In the genomic region with DNA sequence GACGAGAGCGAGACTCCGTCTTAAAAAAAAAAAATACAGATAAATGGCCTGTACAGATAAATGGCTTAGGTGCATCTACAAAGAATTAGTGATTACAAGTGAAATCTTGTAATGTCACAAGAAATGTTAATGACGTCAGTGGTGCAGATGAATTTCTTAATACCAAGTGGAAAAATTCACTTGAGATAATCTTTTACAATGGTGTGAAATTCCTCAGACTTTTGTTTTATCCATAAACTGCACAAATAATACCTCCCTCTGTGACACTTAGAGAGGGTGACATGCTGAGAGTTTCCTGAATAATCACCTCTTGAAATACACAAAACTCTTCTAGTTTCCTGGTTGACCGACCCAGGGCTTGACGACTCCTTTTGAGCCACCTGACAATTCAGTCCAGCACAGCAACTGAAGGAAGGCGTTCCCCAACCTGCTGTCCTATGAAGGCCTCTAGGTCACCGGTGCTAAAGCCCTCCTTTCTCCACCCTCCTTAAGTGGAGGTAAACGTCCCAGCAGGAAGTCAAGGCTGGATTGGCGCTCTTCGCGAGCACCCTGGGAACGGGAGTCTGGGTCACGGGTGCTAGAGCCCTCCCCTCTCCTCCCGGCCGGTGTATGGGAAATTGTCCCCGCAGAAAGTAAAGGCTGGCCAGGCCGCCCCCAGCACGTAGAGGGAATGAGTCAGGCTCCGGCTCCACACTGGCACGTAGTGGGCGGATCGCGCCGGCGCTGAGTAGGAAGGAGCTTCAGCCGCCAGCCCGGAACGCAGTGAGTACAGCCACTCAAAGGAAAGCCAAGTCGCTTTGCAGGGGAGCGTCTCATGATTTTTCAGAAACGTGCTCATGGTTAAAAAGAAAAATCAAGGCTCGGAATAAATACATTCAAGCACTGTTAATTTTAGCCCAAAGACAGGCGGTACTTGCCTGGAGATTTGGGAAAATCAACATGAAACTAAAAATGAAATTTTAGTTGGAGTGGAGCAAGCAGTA, we compare ENCODE assay signal across 1 cellular context.
TF ChIP-seq lines count a peak whose summit lies in the region.

TMEM144 (plus strand) TSS at position 662 of the 983 bp plus-strand sequence. CDS start 2,182 bp downstream, outside the sequence.

TF ChIP-seq in HepG2, 621 proteins besides CTCF, POLR2A, EP300 and RAD21 (continued from another document and continues in another):
- TF ChIP-seq NRL (CRISPR knock-in tag; IDR thresholded peaks at IDR 0.05; ENCODE audit: borderline replicate concordance) (no peak), HNRNPL (IDR thresholded peaks at IDR 0.05; ENCODE audit: low read depth, low read length) (no peak), ZNF674 (CRISPR knock-in tag; IDR thresholded peaks at IDR 0.05; ENCODE audit: low read depth) (no peak), MYPOP (CRISPR knock-in tag; IDR thresholded peaks at IDR 0.05) (peak; percentile 65; the same call in 1 of the 2 replicates), ZNF263 (CRISPR knock-in tag; IDR thresholded peaks at IDR 0.05) (0 out of 2 replicates have a peak, but pooled peaks have one; percentile 36), ATM (IDR thresholded peaks at IDR 0.05; ENCODE audit: borderline replicate concordance) (no peak), SMAD1 (CRISPR knock-in tag; IDR thresholded peaks at IDR 0.05; ENCODE audit: borderline replicate concordance, low read depth) (no peak; the same call in 1 of the 2 replicates), AKAP8 (CRISPR knock-in tag; IDR thresholded peaks at IDR 0.05) (no peak), POGK (CRISPR knock-in tag; conservative IDR thresholded peaks at IDR 0.05) (no peak), ZNF605 (CRISPR knock-in tag; IDR thresholded peaks at IDR 0.05) (no peak), REPIN1 (CRISPR knock-in tag; IDR thresholded peaks at IDR 0.05; ENCODE audit: borderline replicate concordance, low read depth) (no peak), ZNF232 (CRISPR knock-in tag; IDR thresholded peaks at IDR 0.05; ENCODE audit: borderline replicate concordance) (no peak), ZNF574 (CRISPR knock-in tag; IDR thresholded peaks at IDR 0.05) (peak; percentile 52), ZEB1 (IDR thresholded peaks at IDR 0.05; ENCODE audit: insufficient replicate concordance, low read depth) (no peak), ZNF598 (CRISPR knock-in tag; IDR thresholded peaks at IDR 0.05; ENCODE audit: borderline replicate concordance) (no peak), ZBTB21 (CRISPR knock-in tag; IDR thresholded peaks at IDR 0.05) (no peak), MYNN (CRISPR knock-in tag; IDR thresholded peaks at IDR 0.05; ENCODE audit: low read depth) (no peak), SMYD3 (CRISPR knock-in tag; IDR thresholded peaks at IDR 0.05) (no peak), ZNF670 (CRISPR knock-in tag; IDR thresholded peaks at IDR 0.05; ENCODE audit: borderline replicate concordance) (0 out of 2 replicates have a peak, but pooled peaks have one; percentile 37), ZNF589 (CRISPR knock-in tag; conservative IDR thresholded peaks at IDR 0.05) (no peak), RBAK (CRISPR knock-in tag; IDR thresholded peaks at IDR 0.05) (no peak), PREB (CRISPR knock-in tag; IDR thresholded peaks at IDR 0.05) (no peak), SRY (CRISPR knock-in tag; IDR thresholded peaks at IDR 0.05) (no peak), ZNF724P (CRISPR knock-in tag; IDR thresholded peaks at IDR 0.05; ENCODE audit: borderline replicate concordance) (no peak), REL (CRISPR knock-in tag; conservative IDR thresholded peaks at IDR 0.05) (no peak), NR0B2 (CRISPR knock-in tag; IDR thresholded peaks at IDR 0.05) (no peak), ZNF512B (CRISPR knock-in tag; IDR thresholded peaks at IDR 0.05; ENCODE audit: borderline replicate concordance) (no peak), ZNF792 (CRISPR knock-in tag; IDR thresholded peaks at IDR 0.05) (peak; percentile 34; the same call in 1 of the 2 replicates), HNF4A (CRISPR knock-in tag; IDR thresholded peaks at IDR 0.05) (0 out of 2 replicates have a peak, but pooled peaks have one; percentile 8), MAFG (CRISPR knock-in tag; IDR thresholded peaks at IDR 0.05) (no peak)
- TF ChIP-seq, protein P1, sequence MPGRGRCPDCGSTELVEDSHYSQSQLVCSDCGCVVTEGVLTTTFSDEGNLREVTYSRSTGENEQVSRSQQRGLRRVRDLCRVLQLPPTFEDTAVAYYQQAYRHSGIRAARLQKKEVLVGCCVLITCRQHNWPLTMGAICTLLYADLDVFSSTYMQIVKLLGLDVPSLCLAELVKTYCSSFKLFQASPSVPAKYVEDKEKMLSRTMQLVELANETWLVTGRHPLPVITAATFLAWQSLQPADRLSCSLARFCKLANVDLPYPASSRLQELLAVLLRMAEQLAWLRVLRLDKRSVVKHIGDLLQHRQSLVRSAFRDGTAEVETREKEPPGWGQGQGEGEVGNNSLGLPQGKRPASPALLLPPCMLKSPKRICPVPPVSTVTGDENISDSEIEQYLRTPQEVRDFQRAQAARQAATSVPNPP (CRISPR knock-in tag; IDR thresholded peaks at IDR 0.05) = no peak
- TF ChIP-seq, protein P2, sequence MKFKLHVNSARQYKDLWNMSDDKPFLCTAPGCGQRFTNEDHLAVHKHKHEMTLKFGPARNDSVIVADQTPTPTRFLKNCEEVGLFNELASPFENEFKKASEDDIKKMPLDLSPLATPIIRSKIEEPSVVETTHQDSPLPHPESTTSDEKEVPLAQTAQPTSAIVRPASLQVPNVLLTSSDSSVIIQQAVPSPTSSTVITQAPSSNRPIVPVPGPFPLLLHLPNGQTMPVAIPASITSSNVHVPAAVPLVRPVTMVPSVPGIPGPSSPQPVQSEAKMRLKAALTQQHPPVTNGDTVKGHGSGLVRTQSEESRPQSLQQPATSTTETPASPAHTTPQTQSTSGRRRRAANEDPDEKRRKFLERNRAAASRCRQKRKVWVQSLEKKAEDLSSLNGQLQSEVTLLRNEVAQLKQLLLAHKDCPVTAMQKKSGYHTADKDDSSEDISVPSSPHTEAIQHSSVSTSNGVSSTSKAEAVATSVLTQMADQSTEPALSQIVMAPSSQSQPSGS (CRISPR knock-in tag; IDR thresholded peaks at IDR 0.05) = no peak
- TF ChIP-seq, protein P3, sequence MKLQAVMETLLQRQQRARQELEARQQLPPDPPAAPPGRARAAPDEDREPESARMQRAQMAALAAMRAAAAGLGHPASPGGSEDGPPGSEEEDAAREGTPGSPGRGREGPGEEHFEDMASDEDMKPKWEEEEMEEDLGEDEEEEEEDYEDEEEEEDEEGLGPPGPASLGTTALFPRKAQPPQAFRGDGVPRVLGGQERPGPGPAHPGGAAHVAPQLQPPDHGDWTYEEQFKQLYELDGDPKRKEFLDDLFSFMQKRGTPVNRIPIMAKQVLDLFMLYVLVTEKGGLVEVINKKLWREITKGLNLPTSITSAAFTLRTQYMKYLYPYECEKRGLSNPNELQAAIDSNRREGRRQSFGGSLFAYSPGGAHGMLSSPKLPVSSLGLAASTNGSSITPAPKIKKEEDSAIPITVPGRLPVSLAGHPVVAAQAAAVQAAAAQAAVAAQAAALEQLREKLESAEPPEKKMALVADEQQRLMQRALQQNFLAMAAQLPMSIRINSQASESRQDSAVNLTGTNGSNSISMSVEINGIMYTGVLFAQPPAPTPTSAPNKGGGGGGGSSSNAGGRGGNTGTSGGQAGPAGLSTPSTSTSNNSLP (IDR thresholded peaks at IDR 0.05; ENCODE audit: low read depth, low read length) = no peak
- TF ChIP-seq, protein P4, sequence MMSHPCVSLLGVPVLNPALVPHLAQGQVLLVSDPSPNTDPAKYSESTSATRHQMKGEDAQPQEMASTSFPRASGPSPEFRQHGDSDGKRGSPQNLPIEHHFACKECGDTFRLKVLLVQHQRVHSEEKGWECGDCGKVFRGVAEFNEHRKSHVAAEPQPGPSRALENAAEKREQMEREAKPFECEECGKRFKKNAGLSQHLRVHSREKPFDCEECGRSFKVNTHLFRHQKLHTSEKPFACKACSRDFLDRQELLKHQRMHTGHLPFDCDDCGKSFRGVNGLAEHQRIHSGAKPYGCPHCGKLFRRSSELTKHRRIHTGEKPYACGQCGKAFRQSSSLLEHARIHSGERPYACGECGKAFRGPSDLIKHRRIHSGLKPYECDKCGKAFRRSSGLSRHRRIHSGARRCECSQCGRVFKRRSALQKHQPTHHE (CRISPR knock-in tag; IDR thresholded peaks at IDR 0.05; ENCODE audit: borderline replicate concordance) = no peak
- TF ChIP-seq, protein P5, sequence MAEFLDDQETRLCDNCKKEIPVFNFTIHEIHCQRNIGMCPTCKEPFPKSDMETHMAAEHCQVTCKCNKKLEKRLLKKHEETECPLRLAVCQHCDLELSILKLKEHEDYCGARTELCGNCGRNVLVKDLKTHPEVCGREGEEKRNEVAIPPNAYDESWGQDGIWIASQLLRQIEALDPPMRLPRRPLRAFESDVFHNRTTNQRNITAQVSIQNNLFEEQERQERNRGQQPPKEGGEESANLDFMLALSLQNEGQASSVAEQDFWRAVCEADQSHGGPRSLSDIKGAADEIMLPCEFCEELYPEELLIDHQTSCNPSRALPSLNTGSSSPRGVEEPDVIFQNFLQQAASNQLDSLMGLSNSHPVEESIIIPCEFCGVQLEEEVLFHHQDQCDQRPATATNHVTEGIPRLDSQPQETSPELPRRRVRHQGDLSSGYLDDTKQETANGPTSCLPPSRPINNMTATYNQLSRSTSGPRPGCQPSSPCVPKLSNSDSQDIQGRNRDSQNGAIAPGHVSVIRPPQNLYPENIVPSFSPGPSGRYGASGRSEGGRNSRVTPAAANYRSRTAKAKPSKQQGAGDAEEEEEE (CRISPR knock-in tag; IDR thresholded peaks at IDR 0.05; ENCODE audit: borderline replicate concordance) = no peak
- TF ChIP-seq, protein P6, sequence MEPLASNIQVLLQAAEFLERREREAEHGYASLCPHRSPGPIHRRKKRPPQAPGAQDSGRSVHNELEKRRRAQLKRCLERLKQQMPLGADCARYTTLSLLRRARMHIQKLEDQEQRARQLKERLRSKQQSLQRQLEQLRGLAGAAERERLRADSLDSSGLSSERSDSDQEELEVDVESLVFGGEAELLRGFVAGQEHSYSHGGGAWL (CRISPR knock-in tag; IDR thresholded peaks at IDR 0.05) = no peak
